In the genomic region with DNA sequence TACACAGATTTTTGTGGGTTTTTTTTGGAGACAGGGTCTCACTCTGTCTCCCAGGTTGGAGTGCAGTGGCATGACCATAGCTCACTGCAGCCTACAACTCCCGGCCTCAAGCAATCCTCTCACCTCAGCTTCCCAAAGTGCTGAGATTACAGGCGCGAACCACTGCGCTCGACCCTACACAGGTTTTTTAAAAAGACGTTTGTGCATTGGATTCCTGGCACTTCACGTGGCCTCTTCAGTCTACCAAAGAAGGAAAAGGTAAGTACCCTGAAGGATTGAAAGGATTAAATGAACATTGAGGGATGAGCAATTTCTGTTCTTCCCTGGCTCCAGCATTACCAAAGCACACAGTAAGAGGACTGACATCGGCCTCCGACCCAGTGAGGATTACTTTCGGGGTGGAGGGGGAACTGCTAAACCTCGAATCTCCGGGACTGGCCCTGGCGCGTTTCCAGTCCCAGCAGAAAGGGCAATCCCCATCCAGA, we compare ENCODE assay signal across 8 cellular contexts. TPM values are rescaled to one million over a fixed set of nuclear protein-coding genes. Genes with fewer than 3 reads are reported as not detected.
DNase-seq lines count a peak whose midpoint lies in the region; ATAC-seq and TF ChIP-seq lines count a peak whose summit lies in the region.

No MANE protein-coding gene starts in this region.

- H3K9me3 ChIP-seq in HUES48 (ENCODE audit: control insufficient read depth, insufficient read depth, low read length): no peaks in the 10 kb centered on the region

- peaks cover 24% of the 10 kb centered on the region for H3K36me3 Mint-ChIP-seq in central memory CD8-positive, alpha-beta T cell (ENCODE audit: insufficient read depth)
- no peaks in the 10 kb centered on the region for H3K36me3 Mint-ChIP-seq in naive B cell

- H3K9ac ChIP-seq in HUES48 (ENCODE audit: low read depth, low read length): peak overlapping the region; percentile 56

- H3K27ac Mint-ChIP-seq in central memory CD8-positive, alpha-beta T cell (ENCODE audit: low read depth): peak overlapping the region; percentile 96
- peak overlapping the region; percentile 19 to 98 (median 95) for H3K27ac Mint-ChIP-seq in naive B cell

- H3K4me1 ChIP-seq in HUES48 (ENCODE audit: control insufficient read depth, insufficient read depth, low read length): peaks cover 30% of the 10 kb centered on the region

- H3K27me3 ChIP-seq in HUES48 (ENCODE audit: control insufficient read depth, insufficient read depth, low read length): no peaks in the 10 kb centered on the region

- no peaks in the 10 kb centered on the region for H3K9me3 Mint-ChIP-seq in central memory CD8-positive, alpha-beta T cell
- H3K9me3 Mint-ChIP-seq in naive B cell: no peaks in the 10 kb centered on the region

- H3K27ac ChIP-seq in HUES48 (ENCODE audit: low read depth, low read length): peak overlapping the region; percentile 82

- peak overlapping the region; percentile 95 for H3K4me3 Mint-ChIP-seq in central memory CD8-positive, alpha-beta T cell
- peak overlapping the region; percentile 94 to 98 (median 96) for H3K4me3 Mint-ChIP-seq in naive B cell

- peaks cover 54% of the 10 kb centered on the region for H3K4me1 Mint-ChIP-seq in central memory CD8-positive, alpha-beta T cell
- peaks cover 39 to 59% (median 53%) of the 10 kb centered on the region in 3 donors for H3K4me1 Mint-ChIP-seq in naive B cell

- peak; percentile 1 for ATAC-seq in central memory CD8-positive, alpha-beta T cell (replicated peaks; ENCODE audit: extremely low read depth, poor library complexity, severe bottlenecking)
- ATAC-seq in naive B cell (ENCODE audit: low read depth in 2 of 2) (peak in 1 of 2 donors; percentile 23), GM18873 (IDR thresholded peaks at IDR 0.05; ENCODE audit: low FRiP score, unreplicated experiment) (no peak), GM21576 (IDR thresholded peaks at IDR 0.05; ENCODE audit: unreplicated experiment) (no peak)

- peak overlapping the region; percentile 45 for H3K4me3 ChIP-seq in AG09309 (ENCODE audit: control insufficient read depth, low read depth, low read length)
- H3K4me3 ChIP-seq in HUES48 (ENCODE audit: low read depth, low read length): peak overlapping the region; percentile 66

- DNase-seq in AG09309 (ENCODE audit: low read depth) (no peak), naive B cell (no peak), NCI-H1694 treated with DMSO at 0.1 percent for 48 hours (lab: John Stamatoyannopoulos, UW) (no peak), AML-193 (lab: John Stamatoyannopoulos, UW) (no peak)
- DNase-seq in central memory CD8-positive, alpha-beta T cell (ENCODE audit: low spot score in 2 of 2): no peak

- H3K36me3 ChIP-seq in HUES48 (ENCODE audit: control insufficient read depth, insufficient read depth, low read length): peaks cover 20% of the 10 kb centered on the region

- TF ChIP-seq CTCF in AG09309 (IDR thresholded peaks at IDR 0.05; ENCODE audit: control insufficient read depth, insufficient read depth, low read depth, low read length, missing control alignments): no peak

- no peaks in the 10 kb centered on the region for H3K27me3 Mint-ChIP-seq in central memory CD8-positive, alpha-beta T cell
- H3K27me3 Mint-ChIP-seq in naive B cell: no peaks in the 10 kb centered on the region

RNA-seq across cellular contexts. Expression of gene YWHAB, which starts 0.6 kb away (rescaled TPM):
- polyA plus RNA-seq in naive B cell (ENCODE audit: low read depth in 6 of 6): 100 to 1,000 TPM; 414 to 531 (median 498) TPM

RNA-seq across cellular contexts. Expression of gene PABPC1L, which starts 24.9 kb away (rescaled TPM):
- polyA plus RNA-seq in naive B cell (ENCODE audit: low read depth in 6 of 6): 1 to 10 TPM in 3 of 6 donors, under 1 TPM in 2, not detected in 1; 0.75 to 5.2 (median 1.3) TPM
